In genomic region chr19:1171755-1172352, GRCh38 we compare ENCODE assay signal across 8 cellular contexts. TPM values are rescaled to one million over a fixed set of nuclear protein-coding genes. Genes with fewer than 3 reads are reported as not detected.
DNase-seq lines count a peak whose midpoint lies in the region; ATAC-seq and TF ChIP-seq lines count a peak whose summit lies in the region.

No MANE protein-coding gene starts in this region.

- no peaks in the 10 kb centered on the region for H3K27me3 Mint-ChIP-seq in activated B cell treated with CpG ODN at 0.5 μM for 24 hours

- H3K36me3 Mint-ChIP-seq in activated B cell treated with CpG ODN at 0.5 μM for 24 hours (ENCODE audit: low read depth) = peaks cover 15% of the 10 kb centered on the region
- H3K36me3 Mint-ChIP-seq in stimulated activated effector memory CD8-positive, alpha-beta T cell treated with anti-CD3 and anti-CD28 coated beads, Interleukin-12 subunit alpha, Interleukin-12 subunit beta, amount 100 ng/mL, for 72 hours = peaks cover 20% of the 10 kb centered on the region

- H3K4me1 Mint-ChIP-seq in activated B cell treated with CpG ODN at 0.5 μM for 24 hours = peaks cover 29% of the 10 kb centered on the region
- peaks cover 32% of the 10 kb centered on the region for H3K4me1 Mint-ChIP-seq in stimulated activated effector memory CD8-positive, alpha-beta T cell treated with anti-CD3 and anti-CD28 coated beads, Interleukin-12 subunit alpha, Interleukin-12 subunit beta, amount 100 ng/mL, for 72 hours

- peak overlapping the region; percentile 96; the same call in 1 of the 2 replicates for H3K4me3 ChIP-seq in HUES64 (ENCODE audit: low read length)
- peak overlapping the region in 1 of 2 donors; percentile 92 for H3K4me3 ChIP-seq in right atrium auricular region
- H3K4me3 ChIP-seq in BE2C (ENCODE audit: low read depth, low read length) = no peak overlapping the region

- no peaks in the 10 kb centered on the region for H3K9me3 ChIP-seq in HUES64 (ENCODE audit: insufficient read depth, low read depth, low read length)
- H3K9me3 ChIP-seq in right atrium auricular region = no peaks in the 10 kb centered on the region
- no peaks in the 10 kb centered on the region for H3K9me3 ChIP-seq in BE2C

- WGBS in HUES64 = 53% methylated on average over 15 of the region's 15 CpGs

- H3K27me3 ChIP-seq in HUES64 (ENCODE audit: insufficient read depth, low read length) (no peaks in the 10 kb centered on the region), right atrium auricular region (no peaks in the 10 kb centered on the region), BE2C (no peaks in the 10 kb centered on the region)

- ATAC-seq in activated B cell treated with CpG ODN at 0.5 μM for 24 hours (ENCODE audit: low read depth) (no peak), HG02759 (IDR thresholded peaks at IDR 0.05; ENCODE audit: unreplicated experiment) (no peak), GM18870 (IDR thresholded peaks at IDR 0.05; ENCODE audit: unreplicated experiment) (no peak)
- no peak for ATAC-seq in stimulated activated effector memory CD8-positive, alpha-beta T cell treated with anti-CD3 and anti-CD28 coated beads, Interleukin-12 subunit alpha, Interleukin-12 subunit beta, amount 100 ng/mL, for 72 hours

- POLR2A ChIA-PET in activated B cell treated with CpG ODN at 0.5 μM for 24 hours (lab: Charles Lee) = interaction anchor here (0.6 kb wide), 1 partner anchor 41 kb away, joined by 4 read pairs; no protein-coding TSS in a partner anchor

- intact Hi-C loops in activated B cell treated with CpG ODN at 0.5 μM for 24 hours (cut with micrococcal nuclease) = loop anchor here (5.0 kb wide), 1 partner anchor 70 kb away; the partner anchor contains the start of gene GPX4

- peak overlapping the region; percentile 81; the same call in 1 of the 2 replicates for H3K9ac ChIP-seq in HUES64 (ENCODE audit: low read depth, low read length)

- no peak for DNase-seq in activated B cell treated with CpG ODN at 0.5 μM for 24 hours
- DNase-seq in right atrium auricular region (ENCODE audit: low spot score) = no peak
- no peak for DNase-seq in stimulated activated effector memory CD8-positive, alpha-beta T cell treated with anti-CD3 and anti-CD28 coated beads, Interleukin-12 subunit alpha, Interleukin-12 subunit beta, amount 100 ng/mL, for 72 hours (ENCODE audit: low spot score in 2 of 2)
- no peak for DNase-seq in BE2C
- DNase-seq in NCI-H446 treated with DMSO at 0.1 percent for 48 hours (lab: John Stamatoyannopoulos, UW) = no peak

- H3K9me3 Mint-ChIP-seq in activated B cell treated with CpG ODN at 0.5 μM for 24 hours = no peaks in the 10 kb centered on the region
- H3K9me3 Mint-ChIP-seq in stimulated activated effector memory CD8-positive, alpha-beta T cell treated with anti-CD3 and anti-CD28 coated beads, Interleukin-12 subunit alpha, Interleukin-12 subunit beta, amount 100 ng/mL, for 72 hours = no peaks in the 10 kb centered on the region

- peak overlapping the region; percentile 91 for H3K4me3 Mint-ChIP-seq in activated B cell treated with CpG ODN at 0.5 μM for 24 hours
- H3K4me3 Mint-ChIP-seq in stimulated activated effector memory CD8-positive, alpha-beta T cell treated with anti-CD3 and anti-CD28 coated beads, Interleukin-12 subunit alpha, Interleukin-12 subunit beta, amount 100 ng/mL, for 72 hours = peak overlapping the region; percentile 82

- H3K27ac ChIP-seq in HUES64 (ENCODE audit: low read depth, low read length) = peak overlapping the region; percentile 64; the same call in 1 of the 2 replicates
- peak overlapping the region; percentile 85 to 90 for H3K27ac ChIP-seq in right atrium auricular region

- peak overlapping the region; percentile 30 for H3K27ac Mint-ChIP-seq in activated B cell treated with CpG ODN at 0.5 μM for 24 hours
- peak overlapping the region; percentile 96 for H3K27ac Mint-ChIP-seq in stimulated activated effector memory CD8-positive, alpha-beta T cell treated with anti-CD3 and anti-CD28 coated beads, Interleukin-12 subunit alpha, Interleukin-12 subunit beta, amount 100 ng/mL, for 72 hours

- CTCF ChIA-PET in activated B cell treated with CpG ODN at 0.5 μM for 24 hours (lab: Charles Lee) = no interaction called here

- TF ChIP-seq CTCF in activated B cell treated with CpG ODN at 0.5 μM for 24 hours (IDR thresholded peaks at IDR 0.05) (no peak), right atrium auricular region (IDR thresholded peaks at IDR 0.05) (no peak), BE2C (IDR thresholded peaks at IDR 0.05; ENCODE audit: low read depth, low read length) (no peak)

- H3K4me1 ChIP-seq in HUES64 (ENCODE audit: insufficient read depth, low read length) = peaks cover 17% of the 10 kb centered on the region; the same call in 1 of the 2 replicates
- peaks cover 0 to 33% of the 10 kb centered on the region in 2 donors for H3K4me1 ChIP-seq in right atrium auricular region
- H3K4me1 ChIP-seq in BE2C = peaks cover 10% of the 10 kb centered on the region

- H3K36me3 ChIP-seq in HUES64 (ENCODE audit: insufficient read depth, low read length) = no peaks in the 10 kb centered on the region
- H3K36me3 ChIP-seq in right atrium auricular region = no peaks in the 10 kb centered on the region
- H3K36me3 ChIP-seq in BE2C = peaks cover 4% of the 10 kb centered on the region

RNA-seq across cellular contexts. Expression of gene SBNO2, which starts 2.2 kb away (rescaled TPM):
- 14.5 TPM for polyA plus RNA-seq in HUES64 (2013, experiment 1 of 2)
- 14.1 TPM for polyA plus RNA-seq in HUES64 (2013, experiment 2 of 2)
- total RNA-seq in activated B cell treated with CpG ODN at 0.5 μM for 24 hours = 111 and 127 TPM in 2 replicates
- 10 to 100 TPM; 14.7 to 17.7 TPM for total RNA-seq in right atrium auricular region
- 74.4 TPM for polyA plus RNA-seq in BE2C (2012; ENCODE audit: insufficient read depth, insufficient read length, low read depth)

RNA-seq across cellular contexts. Expression of gene STK11, which starts 33.7 kb away (rescaled TPM):
- polyA plus RNA-seq in HUES64 (2013, experiment 1 of 2) = 42.9 TPM
- 36.7 TPM for polyA plus RNA-seq in HUES64 (2013, experiment 2 of 2)
- total RNA-seq in activated B cell treated with CpG ODN at 0.5 μM for 24 hours = 62.0 and 67.6 TPM in 2 replicates
- 10 to 100 TPM; 62.0 to 64.7 TPM for total RNA-seq in right atrium auricular region
- 71.2 TPM for polyA plus RNA-seq in BE2C (2012; ENCODE audit: insufficient read depth, insufficient read length, low read depth)
